8 cellular contexts compared by ENCODE assay signal in genomic region chrX:46588263-46588662, GRCh38. TPM values are rescaled to one million over a fixed set of nuclear protein-coding genes. Genes with fewer than 3 reads are reported as not detected.
DNase-seq lines count a peak whose midpoint lies in the region; ATAC-seq and TF ChIP-seq lines count a peak whose summit lies in the region.

No MANE protein-coding gene starts in this region.

- H3K4me1 Mint-ChIP-seq in natural killer cell treated with Interleukin-12 subunit alpha and Interleukin-12 subunit beta and Interleukin-15 and Interleukin-18, amount 100 ng/mL, for 72 hours (ENCODE audit: low read depth in 2 of 2), result peaks cover 14% of the 10 kb centered on the region in 2 donors
- peaks cover 0 to 7% of the 10 kb centered on the region in 2 donors for H3K4me1 Mint-ChIP-seq in natural killer cell
- peaks cover 26% of the 10 kb centered on the region for H3K4me1 Mint-ChIP-seq in activated naive CD8-positive, alpha-beta T cell treated with anti-CD3 and anti-CD28 coated beads, Interleukin-2, amount 50 U/mL, for 24 hours
- peaks cover 18% of the 10 kb centered on the region for H3K4me1 Mint-ChIP-seq in type B pancreatic cell (ENCODE audit: unreplicated experiment)

- TF ChIP-seq POLR2A in uterus (IDR thresholded peaks at IDR 0.05), result no peak

- intact Hi-C loops in natural killer cell (cut with micrococcal nuclease), result no loop called here
- intact Hi-C loops in uterus (cut with DNase I; ENCODE audit: low total_unique reads), result no loop called here

- no peaks in the 10 kb centered on the region for H3K4me1 ChIP-seq in uterus

- ATAC-seq in natural killer cell treated with Interleukin-12 subunit alpha and Interleukin-12 subunit beta and Interleukin-15 and Interleukin-18, amount 100 ng/mL, for 72 hours, result no peak
- no peak for ATAC-seq in natural killer cell
- no peak for ATAC-seq in activated naive CD8-positive, alpha-beta T cell treated with anti-CD3 and anti-CD28 coated beads, Interleukin-2, amount 50 U/mL, for 24 hours
- ATAC-seq in HG02571 (IDR thresholded peaks at IDR 0.05; ENCODE audit: unreplicated experiment), result no peak
- no peak for ATAC-seq in GM19035 (IDR thresholded peaks at IDR 0.05; ENCODE audit: unreplicated experiment)

- H3K4me3 Mint-ChIP-seq in natural killer cell treated with Interleukin-12 subunit alpha and Interleukin-12 subunit beta and Interleukin-15 and Interleukin-18, amount 100 ng/mL, for 72 hours, result peak overlapping the region; percentile 48
- H3K4me3 Mint-ChIP-seq in natural killer cell (no peak overlapping the region), type B pancreatic cell (no peak overlapping the region)
- peak overlapping the region; percentile 6 for H3K4me3 Mint-ChIP-seq in activated naive CD8-positive, alpha-beta T cell treated with anti-CD3 and anti-CD28 coated beads, Interleukin-2, amount 50 U/mL, for 24 hours

- no peak for TF ChIP-seq CTCF in natural killer cell (IDR thresholded peaks at IDR 0.05)
- no peak for TF ChIP-seq CTCF in uterus (IDR thresholded peaks at IDR 0.05)
- no peak for TF ChIP-seq CTCF in type B pancreatic cell (conservative IDR thresholded peaks at IDR 0.05)

- no peaks in the 10 kb centered on the region for H3K9me3 ChIP-seq in uterus

- H3K27ac ChIP-seq in uterus, result peak overlapping the region; percentile 28 to 39

- no peaks in the 10 kb centered on the region for H3K27me3 ChIP-seq in uterus

- H3K36me3 ChIP-seq in uterus, result no peaks in the 10 kb centered on the region

- H3K27ac Mint-ChIP-seq in natural killer cell treated with Interleukin-12 subunit alpha and Interleukin-12 subunit beta and Interleukin-15 and Interleukin-18, amount 100 ng/mL, for 72 hours, result peak overlapping the region in 1 of 2 donors; percentile 43
- H3K27ac Mint-ChIP-seq in natural killer cell (peak overlapping the region in 1 of 2 donors; percentile 20), type B pancreatic cell (no peak overlapping the region)
- peak overlapping the region; percentile 59 for H3K27ac Mint-ChIP-seq in activated naive CD8-positive, alpha-beta T cell treated with anti-CD3 and anti-CD28 coated beads, Interleukin-2, amount 50 U/mL, for 24 hours

- peaks cover 0 to 5% of the 10 kb centered on the region in 2 donors for H3K27me3 Mint-ChIP-seq in natural killer cell treated with Interleukin-12 subunit alpha and Interleukin-12 subunit beta and Interleukin-15 and Interleukin-18, amount 100 ng/mL, for 72 hours
- H3K27me3 Mint-ChIP-seq in natural killer cell (ENCODE audit: low read depth in 2 of 2) (no peaks in the 10 kb centered on the region), type B pancreatic cell (no peaks in the 10 kb centered on the region)
- no peaks in the 10 kb centered on the region for H3K27me3 Mint-ChIP-seq in activated naive CD8-positive, alpha-beta T cell treated with anti-CD3 and anti-CD28 coated beads, Interleukin-2, amount 50 U/mL, for 24 hours

- H3K36me3 Mint-ChIP-seq in natural killer cell treated with Interleukin-12 subunit alpha and Interleukin-12 subunit beta and Interleukin-15 and Interleukin-18, amount 100 ng/mL, for 72 hours, result no peaks in the 10 kb centered on the region
- H3K36me3 Mint-ChIP-seq in natural killer cell (no peaks in the 10 kb centered on the region), type B pancreatic cell (peaks cover 3% of the 10 kb centered on the region)
- no peaks in the 10 kb centered on the region for H3K36me3 Mint-ChIP-seq in activated naive CD8-positive, alpha-beta T cell treated with anti-CD3 and anti-CD28 coated beads, Interleukin-2, amount 50 U/mL, for 24 hours (ENCODE audit: low read depth)

- no peak overlapping the region for H3K4me3 ChIP-seq in uterus

- H3K9me3 Mint-ChIP-seq in natural killer cell treated with Interleukin-12 subunit alpha and Interleukin-12 subunit beta and Interleukin-15 and Interleukin-18, amount 100 ng/mL, for 72 hours, result no peaks in the 10 kb centered on the region
- H3K9me3 Mint-ChIP-seq in natural killer cell (no peaks in the 10 kb centered on the region), type B pancreatic cell (no peaks in the 10 kb centered on the region)
- no peaks in the 10 kb centered on the region for H3K9me3 Mint-ChIP-seq in activated naive CD8-positive, alpha-beta T cell treated with anti-CD3 and anti-CD28 coated beads, Interleukin-2, amount 50 U/mL, for 24 hours

- no peak for DNase-seq in natural killer cell treated with Interleukin-12 subunit alpha and Interleukin-12 subunit beta and Interleukin-15 and Interleukin-18, amount 100 ng/mL, for 72 hours (ENCODE audit: low spot score)
- DNase-seq in natural killer cell (no peak), kidney tubule cell (ENCODE audit: low spot score) (peak; percentile 23), uterus (peak; percentile 36 to 58), type B pancreatic cell (ENCODE audit: extremely low spot score, unreplicated experiment) (no peak)
- DNase-seq in activated naive CD8-positive, alpha-beta T cell treated with anti-CD3 and anti-CD28 coated beads, Interleukin-2, amount 50 U/mL, for 24 hours, result peak; percentile 30

RNA-seq across cellular contexts. Expression of gene CHST7, which starts 14.7 kb away (rescaled TPM):
- total RNA-seq in natural killer cell treated with Interleukin-12 subunit alpha and Interleukin-12 subunit beta and Interleukin-15 and Interleukin-18, amount 100 ng/mL, for 72 hours, result 1 to 10 TPM; 2.0 to 2.9 TPM
- 10 to 100 TPM in 2 of 3 donors, 1 to 10 TPM in 1; 8.7 to 15.9 (median 11.8) TPM for total RNA-seq in natural killer cell
- 10 to 100 TPM in 2 of 4 donors, 1 to 10 TPM in 2; 7.2 to 32.0 (median 9.1) TPM for total RNA-seq in uterus
- total RNA-seq in type B pancreatic cell (ENCODE audit: low replicate concordance), result 1.2 and 3.8 TPM in 2 replicates

RNA-seq across cellular contexts. Expression of gene ZNF674, which starts 43.0 kb away (rescaled TPM):
- 1 to 10 TPM; 2.2 to 4.4 TPM for total RNA-seq in natural killer cell treated with Interleukin-12 subunit alpha and Interleukin-12 subunit beta and Interleukin-15 and Interleukin-18, amount 100 ng/mL, for 72 hours
- total RNA-seq in natural killer cell (1 to 10 TPM; 2.5 to 5.3 (median 3.4) TPM), uterus (1 to 10 TPM; 1.2 to 7.8 (median 5.3) TPM), type B pancreatic cell (ENCODE audit: low replicate concordance) (3.5 and 4.3 TPM in 2 replicates)

Comparison
In these comparisons a context has a peak if more than half of its experiments do, and no peak if none do; other contexts are left out.
1. H3K4me3 Mint-ChIP-seq: peak in natural killer cell treated with Interleukin-12 subunit alpha and Interleukin-12 subunit beta and Interleukin-15 and Interleukin-18, amount 100 ng/mL, for 72 hours (single experiment) and activated naive CD8-positive, alpha-beta T cell treated with anti-CD3 and anti-CD28 coated beads, Interleukin-2, amount 50 U/mL, for 24 hours (single experiment); none in natural killer cell (single experiment) and type B pancreatic cell (single experiment).
2. DNase-seq: peak in activated naive CD8-positive, alpha-beta T cell treated with anti-CD3 and anti-CD28 coated beads, Interleukin-2, amount 50 U/mL, for 24 hours (single experiment), kidney tubule cell (single experiment) and uterus (2 of 2); none in natural killer cell treated with Interleukin-12 subunit alpha and Interleukin-12 subunit beta and Interleukin-15 and Interleukin-18, amount 100 ng/mL, for 72 hours (single experiment), natural killer cell (single experiment) and type B pancreatic cell (single experiment).